19 cellular contexts compared by ENCODE assay signal in genomic region chr17:27322690-27323508, GRCh38. TPM values are rescaled to one million over a fixed set of nuclear protein-coding genes. Genes with fewer than 3 reads are reported as not detected.
DNase-seq lines count a peak whose midpoint lies in the region; ATAC-seq and TF ChIP-seq lines count a peak whose summit lies in the region.
"Had no signal": no experiment of that assay in that cellular context is flagged by ENCODE, and none has a peak within 500 bp of the region (broad histone marks: within the 10 kb centered on the region; RNA-seq: fewer than 3 reads in every experiment).

No MANE protein-coding gene starts in this region.

- H3K4me3 Mint-ChIP-seq in activated CD8-positive, alpha-beta T cell treated with anti-CD3 and anti-CD28 coated beads, Interleukin-2, amount 10 ng/mL, durations not matched to agents 7 days and 5 days, result no peak overlapping the region
- H3K4me3 Mint-ChIP-seq in immature natural killer cell, result no peak overlapping the region
- H3K4me3 Mint-ChIP-seq in CD4-positive, alpha-beta T cell, result no peak overlapping the region
- H3K4me3 Mint-ChIP-seq: activated CD4-positive, alpha-beta T cell treated with anti-CD3 and anti-CD28 coated beads, Interleukin-2, amount 10 ng/mL, durations not matched to agents 7 days and 5 days; activated naive CD8-positive, alpha-beta T cell treated with anti-CD3 and anti-CD28 coated beads, Interleukin-2, amount 50 U/mL, for 24 hours; central memory CD8-positive, alpha-beta T cell; GM23338; IgD-negative memory B cell; naive B cell had no signal

- no peaks in the 10 kb centered on the region for H3K36me3 ChIP-seq in HCT116 (ENCODE audit: control insufficient read depth in 1 of 2, insufficient read depth in 2 of 2, low read length in 2 of 2)
- peaks cover 10 to 13% (median 11%) of the 10 kb centered on the region in 4 donors for H3K36me3 ChIP-seq in stomach

- no peaks in the 10 kb centered on the region for H3K9me3 Mint-ChIP-seq in activated CD8-positive, alpha-beta T cell treated with anti-CD3 and anti-CD28 coated beads, Interleukin-2, amount 10 ng/mL, durations not matched to agents 7 days and 5 days (ENCODE audit: insufficient read depth)
- no peaks in the 10 kb centered on the region for H3K9me3 Mint-ChIP-seq in immature natural killer cell
- no peaks in the 10 kb centered on the region for H3K9me3 Mint-ChIP-seq in CD4-positive, alpha-beta T cell
- H3K9me3 Mint-ChIP-seq: activated CD4-positive, alpha-beta T cell treated with anti-CD3 and anti-CD28 coated beads, Interleukin-2, amount 10 ng/mL, durations not matched to agents 7 days and 5 days; activated naive CD8-positive, alpha-beta T cell treated with anti-CD3 and anti-CD28 coated beads, Interleukin-2, amount 50 U/mL, for 24 hours; central memory CD8-positive, alpha-beta T cell; GM23338; IgD-negative memory B cell; naive B cell had no signal

- H3K27me3 ChIP-seq in HCT116 (ENCODE audit: insufficient read depth, low read length) (no peaks in the 10 kb centered on the region), stomach (no peaks in the 10 kb centered on the region)
- H3K27me3 ChIP-seq in CD4-positive, alpha-beta T cell (ENCODE audit: control insufficient read depth, insufficient read depth, low read length), result no peaks in the 10 kb centered on the region
- H3K27me3 ChIP-seq: BLaER1 treated with 17β-estradiol and CSF1 and Interleukin-3, amounts not matched to agents 10 nM and 100 nM had no signal

- BruUV-seq in HCT116 (replicated peaks; lab: Mats Ljungman, UMichigan), result no TSS peak

- H3K36me3 Mint-ChIP-seq in activated CD8-positive, alpha-beta T cell treated with anti-CD3 and anti-CD28 coated beads, Interleukin-2, amount 10 ng/mL, durations not matched to agents 7 days and 5 days (ENCODE audit: low read depth), result peaks cover 16% of the 10 kb centered on the region
- H3K36me3 Mint-ChIP-seq in immature natural killer cell, result peaks cover 0 to 5% (median 0%) of the 10 kb centered on the region in 3 donors
- peaks cover 21% of the 10 kb centered on the region for H3K36me3 Mint-ChIP-seq in CD4-positive, alpha-beta T cell (ENCODE audit: low read depth)
- H3K36me3 Mint-ChIP-seq: naive B cell had no signal

- H3K4me2 ChIP-seq in HCT116 (ENCODE audit: low read length), result peak overlapping the region; percentile 40
- H3K4me2 ChIP-seq: GM23338 had no signal

- no peaks in the 10 kb centered on the region for H4K20me1 ChIP-seq in HCT116 (ENCODE audit: insufficient read depth)

- H3K4me1 ChIP-seq in HCT116 (ENCODE audit: control insufficient read depth in 1 of 2, insufficient read depth in 2 of 2, low read length in 2 of 2) (peaks cover 9 to 17% of the 10 kb centered on the region in 2 experiments; a peak in 3 of 4 replicates), stomach (peaks cover 21 to 48% (median 42%) of the 10 kb centered on the region in 4 donors)

- H3K9ac ChIP-seq in HCT116 (ENCODE audit: low read length), result no peak overlapping the region; the same call in 1 of the 2 replicates

- TF ChIP-seq RAD21 in HCT116 (IDR thresholded peaks at IDR 0.05; ENCODE audit: low read depth), result no peak

- RAD21 ChIA-PET in HCT116 (lab: Charles Lee; ENCODE audit: low non-redundant PET in 1 of 2, low total read pairs in 2 of 2, uncharacterized antibody in 2 of 2, unreplicated experiment in 2 of 2), result no interaction called here

- ATAC-seq in HCT116 (no peak), GM18868 (IDR thresholded peaks at IDR 0.05; ENCODE audit: unreplicated experiment) (no peak)
- ATAC-seq in activated CD8-positive, alpha-beta T cell treated with anti-CD3 and anti-CD28 coated beads, Interleukin-2, amount 10 ng/mL, durations not matched to agents 7 days and 5 days, result no peak
- no peak for ATAC-seq in CD4-positive, alpha-beta T cell (ENCODE audit: poor library complexity)
- ATAC-seq: activated naive CD8-positive, alpha-beta T cell treated with anti-CD3 and anti-CD28 coated beads, Interleukin-2, amount 50 U/mL, for 24 hours had no signal

- no peak for TF ChIP-seq EP300 in stomach (IDR thresholded peaks at IDR 0.05)

- no peaks in the 10 kb centered on the region for H3K79me2 ChIP-seq in HCT116 (ENCODE audit: insufficient read depth, low read length)

- no peak overlapping the region for H3K27ac Mint-ChIP-seq in activated CD8-positive, alpha-beta T cell treated with anti-CD3 and anti-CD28 coated beads, Interleukin-2, amount 10 ng/mL, durations not matched to agents 7 days and 5 days
- H3K27ac Mint-ChIP-seq in immature natural killer cell, result peak overlapping the region in 5 of 6 donors; percentile 28 to 75 (median 48)
- H3K27ac Mint-ChIP-seq in CD4-positive, alpha-beta T cell, result no peak overlapping the region
- H3K27ac Mint-ChIP-seq: activated CD4-positive, alpha-beta T cell treated with anti-CD3 and anti-CD28 coated beads, Interleukin-2, amount 10 ng/mL, durations not matched to agents 7 days and 5 days; activated naive CD8-positive, alpha-beta T cell treated with anti-CD3 and anti-CD28 coated beads, Interleukin-2, amount 50 U/mL, for 24 hours; GM23338 had no signal

- TF ChIP-seq POLR2A in HCT116 (IDR thresholded peaks at IDR 0.05; ENCODE audit: borderline replicate concordance, extremely low read depth, insufficient read depth, insufficient read length), result no peak
- TF ChIP-seq POLR2A in stomach (IDR thresholded peaks at IDR 0.05), result no peak

- H3K4me3 ChIP-seq in HCT116 (replicated peaks in 1 of 2; ENCODE audit: low read depth in 1 of 2, low read length in 2 of 2), result no peak overlapping the region
- no peak overlapping the region for H3K4me3 ChIP-seq in stomach
- H3K4me3 ChIP-seq: BLaER1 treated with 17β-estradiol and CSF1 and Interleukin-3, amounts not matched to agents 10 nM and 100 nM; GM23338 had no signal

- TF ChIP-seq CTCF in HCT116 (IDR thresholded peaks at IDR 0.05 in 2 of 3, conservative IDR thresholded peaks at IDR 0.05 in 1 of 3; ENCODE audit: borderline replicate concordance in 1 of 3, insufficient read depth in 1 of 3, low read depth in 2 of 3, low read length in 2 of 3) (no peak), stomach (IDR thresholded peaks at IDR 0.05) (no peak)
- no peak for TF ChIP-seq CTCF in CD4-positive, alpha-beta T cell (IDR thresholded peaks at IDR 0.05)

- H3K9me2 ChIP-seq in HCT116 (ENCODE audit: insufficient read depth), result no peaks in the 10 kb centered on the region

- no peaks in the 10 kb centered on the region for H3K4me1 Mint-ChIP-seq in activated CD8-positive, alpha-beta T cell treated with anti-CD3 and anti-CD28 coated beads, Interleukin-2, amount 10 ng/mL, durations not matched to agents 7 days and 5 days (ENCODE audit: low read depth)
- H3K4me1 Mint-ChIP-seq in immature natural killer cell, result peaks cover 0 to 3% of the 10 kb centered on the region in 2 donors
- no peaks in the 10 kb centered on the region for H3K4me1 Mint-ChIP-seq in CD4-positive, alpha-beta T cell (ENCODE audit: low read depth)
- H3K4me1 Mint-ChIP-seq: activated CD4-positive, alpha-beta T cell treated with anti-CD3 and anti-CD28 coated beads, Interleukin-2, amount 10 ng/mL, durations not matched to agents 7 days and 5 days; activated naive CD8-positive, alpha-beta T cell treated with anti-CD3 and anti-CD28 coated beads, Interleukin-2, amount 50 U/mL, for 24 hours had no signal

- H3K9me3 ChIP-seq in HCT116 (ENCODE audit: control insufficient read depth in 1 of 2, insufficient read depth in 1 of 2, low read depth in 1 of 2, low read length in 2 of 2), result no peaks in the 10 kb centered on the region
- H3K9me3 ChIP-seq in stomach, result no peaks in the 10 kb centered on the region
- H3K9me3 ChIP-seq in CD4-positive, alpha-beta T cell (ENCODE audit: control insufficient read depth, low read length), result no peaks in the 10 kb centered on the region

- no peak overlapping the region for H2AFZ ChIP-seq in HCT116 (ENCODE audit: low read depth, low read length, poor library complexity, severe bottlenecking)
- H2AFZ ChIP-seq: GM23338 had no signal

- H3K27me3 Mint-ChIP-seq in activated CD8-positive, alpha-beta T cell treated with anti-CD3 and anti-CD28 coated beads, Interleukin-2, amount 10 ng/mL, durations not matched to agents 7 days and 5 days (ENCODE audit: low read depth), result no peaks in the 10 kb centered on the region
- H3K27me3 Mint-ChIP-seq in immature natural killer cell (ENCODE audit: low read depth in 3 of 3), result peaks cover 0 to 3% (median 0%) of the 10 kb centered on the region in 3 donors
- no peaks in the 10 kb centered on the region for H3K27me3 Mint-ChIP-seq in CD4-positive, alpha-beta T cell
- H3K27me3 Mint-ChIP-seq: activated CD4-positive, alpha-beta T cell treated with anti-CD3 and anti-CD28 coated beads, Interleukin-2, amount 10 ng/mL, durations not matched to agents 7 days and 5 days; activated naive CD8-positive, alpha-beta T cell treated with anti-CD3 and anti-CD28 coated beads, Interleukin-2, amount 50 U/mL, for 24 hours; central memory CD8-positive, alpha-beta T cell; naive B cell had no signal

- WGBS in stomach, 5 donors, result 51 to 61% (median 55%) methylated on average over 4 of the region's 4 CpGs

- intact Hi-C loops in HCT116 (cut with micrococcal nuclease), result no loop called here
- intact Hi-C loops in stomach (cut with DNase I; ENCODE audit: low total_unique reads), result no loop called here
- intact Hi-C loops in CD4-positive, alpha-beta T cell (cut with DNase I, micrococcal nuclease), result no loop called here

- POLR2A ChIA-PET in HCT116 (lab: Charles Lee), result interaction anchor here (2.4 kb wide), 1 partner anchor 29 kb away, joined by 10 read pairs; the partner anchor contains the start of gene WSB1
- POLR2A ChIA-PET in activated CD8-positive, alpha-beta T cell treated with anti-CD3 and anti-CD28 coated beads, Interleukin-2, amount 10 ng/mL, durations not matched to agents 7 days and 5 days (lab: Charles Lee), result interaction anchor here (0.7 kb wide), 1 partner anchor 28 kb away, joined by 3 read pairs; no protein-coding TSS in a partner anchor
- POLR2A ChIA-PET in CD4-positive, alpha-beta T cell (lab: Charles Lee), result no interaction called here

- DNase-seq in HCT116 (ENCODE audit: low read depth, low spot score), result no peak
- DNase-seq in activated CD8-positive, alpha-beta T cell treated with anti-CD3 and anti-CD28 coated beads, Interleukin-2, amount 10 ng/mL, durations not matched to agents 7 days and 5 days, result peak; percentile 12
- no peak for DNase-seq in immature natural killer cell
- no peak for DNase-seq in stomach
- no peak for DNase-seq in CD4-positive, alpha-beta T cell
- no peak for DNase-seq in activated CD4-positive, alpha-beta T cell treated with anti-CD3 and anti-CD28 coated beads for 1 hour
- DNase-seq: activated CD4-positive, alpha-beta T cell treated with anti-CD3 and anti-CD28 coated beads, Interleukin-2, amount 10 ng/mL, durations not matched to agents 7 days and 5 days; activated naive CD8-positive, alpha-beta T cell treated with anti-CD3 and anti-CD28 coated beads, Interleukin-2, amount 50 U/mL, for 24 hours; naive B cell; NCI-H1092; NCI-H2171 treated with DMSO at 0.1 percent for 48 hours; NK-92 treated with Interleukin-12 subunit alpha and Interleukin-12 subunit beta, amount 100 ng/mL, for 24 hours; SHP77 treated with DMSO at 0.1 percent for 48 hours; stimulated activated CD4-positive, alpha-beta T cell treated with anti-CD3 and anti-CD28 coated beads, Interleukin-1b, Interleukin-23, amount 100 ng/mL, for 48 hours had no signal

- CTCF ChIA-PET in HCT116 (lab: Charles Lee), result interaction anchor here (1.5 kb wide), 1 partner anchor 276 kb away, joined by 3 read pairs; no protein-coding TSS in a partner anchor
- CTCF ChIA-PET in activated CD8-positive, alpha-beta T cell treated with anti-CD3 and anti-CD28 coated beads, Interleukin-2, amount 10 ng/mL, durations not matched to agents 7 days and 5 days (lab: Charles Lee), result interaction anchor here (0.8 to 2.0 kb wide), 3 partner anchors 10 to 277 kb away, joined by 3 to 9 read pairs (median 5); no protein-coding TSS in a partner anchor
- CTCF ChIA-PET in CD4-positive, alpha-beta T cell (lab: Charles Lee), result no interaction called here

- H3K27ac ChIP-seq in HCT116 (ENCODE audit: low read depth, low read length), result no peak overlapping the region
- H3K27ac ChIP-seq in stomach, result peak overlapping the region in 4 of 5 donors; percentile 16 to 50 (median 37)
- no peak overlapping the region for H3K27ac ChIP-seq in CD4-positive, alpha-beta T cell (ENCODE audit: low read depth, low read length)

RNA-seq across cellular contexts. Expression of gene WSB1, which starts 29.0 kb away (rescaled TPM):
- total RNA-seq in HCT116 (2021; ENCODE audit: unreplicated experiment) (88.0 TPM), stomach (100 to 1,000 TPM in 4 of 5 donors, 10 to 100 TPM in 1; 88.3 to 531 (median 194) TPM)
- 68.8 and 74.3 TPM in 2 replicates for polyA plus RNA-seq in HCT116 (2012)
- total RNA-seq in activated CD8-positive, alpha-beta T cell treated with anti-CD3 and anti-CD28 coated beads, Interleukin-2, amount 10 ng/mL, durations not matched to agents 7 days and 5 days, result 100 to 1,000 TPM; 118 to 121 TPM
- polyA plus RNA-seq in immature natural killer cell (100 to 1,000 TPM; 163 to 253 (median 232) TPM), stomach (10 to 100 TPM; 15.7 to 62.5 (median 34.1) TPM)
- total RNA-seq in CD4-positive, alpha-beta T cell, result 100 to 1,000 TPM in 1 of 2 experiments, 10 to 100 TPM in 1; 99.4 to 104 TPM

Comparison
In these comparisons a context has a peak if more than half of its experiments do, and no peak if none do; other contexts are left out.
1. H3K27ac ChIP-seq: peak in stomach (4 of 5); none in HCT116 (single experiment) and CD4-positive, alpha-beta T cell (single experiment).
2. H3K27ac Mint-ChIP-seq: peak in immature natural killer cell (5 of 6); none in activated CD8-positive, alpha-beta T cell treated with anti-CD3 and anti-CD28 coated beads, Interleukin-2, amount 10 ng/mL, durations not matched to agents 7 days and 5 days (single experiment) and CD4-positive, alpha-beta T cell (single experiment).